Comparison of ENCODE assay signal across 1 cellular context in genomic region chr16:67665598-67665997, GRCh38.
TF ChIP-seq lines count a peak whose summit lies in the region.

No MANE protein-coding gene starts in this region.

TF ChIP-seq in HepG2, 621 proteins besides CTCF, POLR2A, EP300 and RAD21 (continued from another document):
- TF ChIP-seq HNRNPLL (IDR thresholded peaks at IDR 0.05; ENCODE audit: low read depth, low read length, poor library complexity, severe bottlenecking) (no peak), ZNF180 (CRISPR knock-in tag; IDR thresholded peaks at IDR 0.05; ENCODE audit: borderline replicate concordance, low read depth) (no peak), SUZ12 (IDR thresholded peaks at IDR 0.05; ENCODE audit: low read depth, low read length) (no peak), SMARCE1 (IDR thresholded peaks at IDR 0.05; ENCODE audit: borderline replicate concordance) (no peak), HNRNPK (IDR thresholded peaks at IDR 0.05; ENCODE audit: low read depth, low read length, poor library complexity, severe bottlenecking) (no peak), ZC3H4 (CRISPR knock-in tag; IDR thresholded peaks at IDR 0.05; ENCODE audit: borderline replicate concordance) (no peak), PAX8 (CRISPR knock-in tag; IDR thresholded peaks at IDR 0.05; ENCODE audit: borderline replicate concordance) (peak; percentile 84; the same call in 1 of the 2 replicates), ZNF777 (CRISPR knock-in tag; IDR thresholded peaks at IDR 0.05) (no peak), THAP9 (CRISPR knock-in tag; IDR thresholded peaks at IDR 0.05; ENCODE audit: borderline replicate concordance) (no peak), KLF9 (CRISPR knock-in tag; IDR thresholded peaks at IDR 0.05; ENCODE audit: low read depth) (no peak), SMARCC2 (IDR thresholded peaks at IDR 0.05) (no peak), DRAP1 (CRISPR knock-in tag; IDR thresholded peaks at IDR 0.05) (no peak), ZNF335 (CRISPR knock-in tag; IDR thresholded peaks at IDR 0.05) (no peak), FOSL1 (CRISPR knock-in tag; IDR thresholded peaks at IDR 0.05; ENCODE audit: borderline replicate concordance) (no peak), REXO4 (CRISPR knock-in tag; IDR thresholded peaks at IDR 0.05; ENCODE audit: borderline replicate concordance) (no peak), ZNF615 (CRISPR knock-in tag; IDR thresholded peaks at IDR 0.05; ENCODE audit: borderline replicate concordance) (no peak), JARID2 (CRISPR knock-in tag; IDR thresholded peaks at IDR 0.05; ENCODE audit: insufficient replicate concordance) (no peak)
TF ChIP-seq in HepG2: peak in this region for 7.
